In the genomic region with DNA sequence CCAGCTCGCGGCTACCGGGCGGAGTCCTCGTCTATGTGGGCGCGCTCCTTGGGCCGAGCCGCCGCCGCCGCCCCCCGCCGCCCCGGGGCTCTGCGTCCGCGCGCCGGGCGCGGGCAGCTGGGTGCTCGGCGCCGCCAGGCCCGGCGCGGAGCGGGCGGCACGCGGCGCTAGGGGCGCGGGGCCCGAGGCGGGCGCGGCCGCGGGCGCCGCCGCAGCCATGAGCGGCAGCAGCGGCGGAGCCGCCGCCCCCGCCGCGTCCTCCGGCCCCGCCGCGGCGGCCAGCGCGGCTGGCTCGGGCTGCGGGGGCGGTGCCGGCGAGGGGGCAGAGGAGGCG, we compare ENCODE assay signal across 9 cellular contexts. TPM values are rescaled to one million over a fixed set of nuclear protein-coding genes. Genes with fewer than 3 reads are reported as not detected.
DNase-seq lines count a peak whose midpoint lies in the region; ATAC-seq, FAIRE-seq and TF ChIP-seq lines count a peak whose summit lies in the region.
"Had no signal": no experiment of that assay in that cellular context is flagged by ENCODE, and none has a peak within 500 bp of the region (broad histone marks: within the 10 kb centered on the region; RNA-seq: fewer than 3 reads in every experiment).

No MANE protein-coding gene starts in this region.

- POLR2A ChIA-PET in HepG2 (lab: Yijun Ruan, JAX): interaction anchor here (1.0 kb wide), 2 partner anchors 70 to 121 kb away, joined by 3 read pairs; no protein-coding TSS in a partner anchor

- no peak for FAIRE-seq in HepG2 (lab: Jason Lieb, UNC)

- no peaks in the 10 kb centered on the region; a peak in 2 of 5 replicates for H3K27me3 ChIP-seq in HepG2 (ENCODE audit: control insufficient read depth in 1 of 2, insufficient read depth in 2 of 2, low read length in 2 of 2)

- TF ChIP-seq EP300 in HepG2 (IDR thresholded peaks at IDR 0.05; ENCODE audit: low read depth in 2 of 2, low read length in 2 of 2) (no peak), HepG2 (CRISPR knock-in tag; IDR thresholded peaks at IDR 0.05; ENCODE audit: borderline replicate concordance) (no peak)

- in situ Hi-C loops in HepG2 (cut with HindIII; ENCODE audit: extremely low pct_ligation_motif_present, low pct_unique_long_range_greater_than_20kb): loop anchor here (10.0 kb wide), 1 partner anchor 121 kb away; no protein-coding TSS in a partner anchor

- H3K36me3 ChIP-seq in SK-N-MC (ENCODE audit: insufficient read depth, low read length) (no peaks in the 10 kb centered on the region), HepG2 (replicated peaks in 1 of 2; ENCODE audit: control insufficient read depth in 1 of 2, insufficient read depth in 2 of 2, low read length in 2 of 2) (no peaks in the 10 kb centered on the region)

- no peak overlapping the region for H2AFZ ChIP-seq in HepG2 (ENCODE audit: low read length)

- ATAC-seq in HG02571 (IDR thresholded peaks at IDR 0.05; ENCODE audit: unreplicated experiment): peak; percentile 10
- no peak for ATAC-seq in HepG2

- CTCF ChIA-PET in HepG2 (lab: Yijun Ruan, JAX; ENCODE audit: low intra/inter-chr PET ratio, low total read pairs): interaction anchor here (1.3 kb wide), 1 partner anchor 126 kb away, joined by 5 read pairs; no protein-coding TSS in a partner anchor

- no peaks in the 10 kb centered on the region for H3K36me3 Mint-ChIP-seq in immature natural killer cell

- H3K4me3 Mint-ChIP-seq in immature natural killer cell: no peak overlapping the region

- no peaks in the 10 kb centered on the region for H3K9me3 Mint-ChIP-seq in immature natural killer cell
- H3K9me3 Mint-ChIP-seq: neural crest cell had no signal

- no peak for TF ChIP-seq POLR2A in HepG2 (IDR thresholded peaks at IDR 0.05; ENCODE audit: insufficient read depth in 1 of 2, low read depth in 2 of 2, low read length in 2 of 2)

- peaks cover 36% of the 10 kb centered on the region for H4K20me1 ChIP-seq in HepG2 (ENCODE audit: insufficient read depth, low read length)

- H3K4me3 ChIP-seq in SK-N-MC: peak overlapping the region; percentile 85
- peak overlapping the region; percentile 85 to 99 (median 93); a peak in 5 of 6 replicates for H3K4me3 ChIP-seq in HepG2 (replicated peaks in 1 of 3; ENCODE audit: insufficient read depth in 1 of 3, low read depth in 2 of 3, low read length in 3 of 3)

- no peak for TF ChIP-seq RAD21 in HepG2 (CRISPR knock-in tag; IDR thresholded peaks at IDR 0.05)

- H3K27ac Mint-ChIP-seq in immature natural killer cell: peak overlapping the region in 1 of 6 donors; percentile 86

- no peak overlapping the region for H3K27ac ChIP-seq in SK-N-MC
- H3K27ac ChIP-seq in HepG2 (ENCODE audit: extremely low read length, insufficient read depth, low read length): no peak overlapping the region

- WGBS in HepG2 (ENCODE audit: low lambda C conversion rate): no CpG with 5 or more reads among the region's 65 CpGs

- DNase-seq in GM10266 (ENCODE audit: extremely low spot score): peak; percentile 59
- no peak for DNase-seq in SK-N-MC (ENCODE audit: low read depth, low spot score)
- no peak for DNase-seq in HepG2 (ENCODE audit: low spot score)
- DNase-seq in cerebellar cortex (ENCODE audit: low spot score): no peak
- no peak for DNase-seq in immature natural killer cell
- DNase-seq in NCI-H748 (lab: John Stamatoyannopoulos, UW; ENCODE audit: unreplicated experiment): no peak
- DNase-seq in NCI-H128 (lab: John Stamatoyannopoulos, UW; ENCODE audit: unreplicated experiment): no peak

- H3K27me3 Mint-ChIP-seq in immature natural killer cell (ENCODE audit: low read depth in 3 of 3): peaks cover 2 to 21% (median 12%) of the 10 kb centered on the region in 3 donors

- no TSS peak for BruUV-seq in HepG2 (replicated peaks; lab: Mats Ljungman, UMichigan)

- peaks cover 44% of the 10 kb centered on the region for H3K79me2 ChIP-seq in HepG2 (ENCODE audit: insufficient read depth, low read length)

- peak overlapping the region; percentile 80 for H3K9ac ChIP-seq in SK-N-MC (ENCODE audit: insufficient read length)
- H3K9ac ChIP-seq in HepG2 (ENCODE audit: insufficient read depth, low read depth, low read length): peak overlapping the region; percentile 80

- H3K4me1 Mint-ChIP-seq in immature natural killer cell: peaks cover 14 to 23% of the 10 kb centered on the region in 2 donors

- no peaks in the 10 kb centered on the region for H3K9me3 ChIP-seq in SK-N-MC (ENCODE audit: low read depth, low read length)
- no peaks in the 10 kb centered on the region for H3K9me3 ChIP-seq in HepG2 (ENCODE audit: low read length)

- peaks cover 33% of the 10 kb centered on the region for H3K4me1 ChIP-seq in HepG2 (ENCODE audit: insufficient read depth, low read length)

- TF ChIP-seq CTCF in GM10266 (IDR thresholded peaks at IDR 0.05; ENCODE audit: control insufficient read depth, insufficient read depth, low read depth, missing control alignments) (no peak), HepG2 (CRISPR knock-in tag; IDR thresholded peaks at IDR 0.05) (no peak)

- intact Hi-C loops in HepG2 (cut with micrococcal nuclease; ENCODE audit: unreplicated experiment): loop anchor here (1.0 to 10.0 kb wide), 3 partner anchors 31 to 521 kb away; a partner anchor contains a TSS

- H3K4me2 ChIP-seq in HepG2 (ENCODE audit: low read depth, low read length): peak overlapping the region; percentile 98

TF ChIP-seq in HepG2, 621 proteins besides CTCF, POLR2A, EP300 and RAD21:
- TF ChIP-seq TGIF2 (CRISPR knock-in tag; IDR thresholded peaks at IDR 0.05) (no peak), ZNF558 (CRISPR knock-in tag; IDR thresholded peaks at IDR 0.05; ENCODE audit: borderline replicate concordance) (0 out of 2 replicates have a peak, but pooled peaks have one; percentile 7)

RNA-seq across cellular contexts. Expression of a gene that starts 0.3 kb away (rescaled TPM):
- total RNA-seq in HepG2 (2016; rRNA removed; fragmentation: Illumina TruSeq; extraction: Trizol): 40.1 and 45.2 TPM in 2 replicates
- 21.2 and 24.0 TPM in 2 replicates for total RNA-seq in HepG2 (2016; cell fraction: cytosol; rRNA removed; fragmentation: Illumina TruSeq; extraction: Trizol; ENCODE audit: low read depth)
- total RNA-seq in HepG2 (2016; cell fraction: insoluble cytoplasmic fraction; rRNA removed; fragmentation: Illumina TruSeq; extraction: Trizol): 33.5 and 38.3 TPM in 2 replicates
- total RNA-seq in HepG2 (2016; cell fraction: membrane; rRNA removed; fragmentation: Illumina TruSeq; extraction: Trizol): 21.6 and 23.8 TPM in 2 replicates
- 110 and 124 TPM in 2 replicates for total RNA-seq in HepG2 (2016; cell fraction: nucleus; rRNA removed; fragmentation: Illumina TruSeq; extraction: Trizol)
- polyA plus RNA-seq in HepG2 (2011; rRNA removed): 45.9 and 54.9 TPM in 2 replicates
- polyA plus RNA-seq in HepG2 (2011; cell fraction: cytosol; rRNA removed): 21.6 and 26.5 TPM in 2 replicates
- 164 and 205 TPM in 2 replicates for polyA plus RNA-seq in HepG2 (2011; cell fraction: nucleus; rRNA removed)
- 38.4 and 43.8 TPM in 2 replicates for polyA plus RNA-seq in HepG2 (2012)
- 0.63 and 1.0 TPM in 2 replicates for polyA plus RNA-seq in HepG2 (2016; cell fraction: cytosol; fragmentation: Illumina TruSeq; extraction: Trizol; ENCODE audit: low read depth)
- 11.0 and 18.7 TPM in 2 replicates for polyA plus RNA-seq in HepG2 (2016; cell fraction: insoluble cytoplasmic fraction; fragmentation: Illumina TruSeq; extraction: Trizol; ENCODE audit: low read depth)
- polyA plus RNA-seq in HepG2 (2016; cell fraction: membrane; fragmentation: Illumina TruSeq; extraction: Trizol; ENCODE audit: low read depth): 2.1 and 2.3 TPM in 2 replicates
- polyA plus RNA-seq in HepG2 (2016; cell fraction: nucleus; fragmentation: Illumina TruSeq; extraction: Trizol; ENCODE audit: insufficient read depth, low read depth): 112 and 131 TPM in 2 replicates
- polyA minus RNA-seq in HepG2 (2011; rRNA and poly(A)+ RNA removed; ENCODE audit: low replicate concordance): 240 and 302 TPM in 2 replicates
- 39.7 and 40.6 TPM in 2 replicates for polyA minus RNA-seq in HepG2 (2011; cell fraction: cytosol; rRNA and poly(A)+ RNA removed)
- polyA minus RNA-seq in HepG2 (2011; cell fraction: nucleus; rRNA and poly(A)+ RNA removed): 318 and 321 TPM in 2 replicates
- 1 to 10 TPM in 2 of 3 donors, under 1 TPM in 1; 0.70 to 2.3 (median 1.2) TPM for polyA plus RNA-seq in immature natural killer cell
